In the genomic region with DNA sequence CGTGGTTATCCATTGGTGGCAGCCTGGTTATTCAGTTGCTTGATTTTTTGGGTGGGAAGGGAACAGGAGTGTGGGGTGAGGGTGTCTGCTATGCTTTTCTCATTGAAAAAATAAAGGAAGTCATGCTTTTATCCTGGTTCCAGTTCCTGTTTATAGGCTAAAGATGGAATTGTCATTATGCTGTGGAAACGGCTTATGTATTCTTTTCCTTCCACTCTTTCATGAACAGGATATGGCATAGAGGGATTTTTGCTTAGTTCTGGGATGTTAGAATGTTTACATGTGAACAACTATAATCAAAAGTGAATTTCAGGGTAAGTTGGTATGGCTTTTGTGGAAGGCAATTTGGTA, we compare ENCODE assay signal across 30 cellular contexts. TPM values are rescaled to one million over a fixed set of nuclear protein-coding genes. Genes with fewer than 3 reads are reported as not detected.
A peak's percentile ranks its signal among the peaks of the same experiment; 100 is the strongest.
DNase-seq lines count a peak whose midpoint lies in the region; ATAC-seq, FAIRE-seq and TF ChIP-seq lines count a peak whose summit lies in the region.
"Had no signal": no experiment of that assay in that cellular context is flagged by ENCODE, and none has a peak within 500 bp of the region (broad histone marks: within the 10 kb centered on the region; RNA-seq: fewer than 3 reads in every experiment).

No MANE protein-coding gene starts in this region.

- intact Hi-C loops in mammary epithelial cell (cut with micrococcal nuclease): no loop called here
- intact Hi-C loops in breast epithelium (cut with DNase I; ENCODE audit: low total_unique reads): no loop called here
- intact Hi-C loops in endothelial cell of umbilical vein (cut with micrococcal nuclease): no loop called here
- intact Hi-C loops in CD4-positive, alpha-beta T cell (cut with DNase I, micrococcal nuclease): no loop called here

- H3K36me3 ChIP-seq in mammary epithelial cell (ENCODE audit: insufficient read depth, low read length): no peaks in the 10 kb centered on the region
- H3K36me3 ChIP-seq in breast epithelium: no peaks in the 10 kb centered on the region
- no peaks in the 10 kb centered on the region for H3K36me3 ChIP-seq in endothelial cell of umbilical vein (ENCODE audit: control insufficient read depth in 2 of 2, extremely low read depth in 1 of 2, insufficient read depth in 2 of 2, low read length in 2 of 2)
- H3K36me3 ChIP-seq: esophagus muscularis mucosa, MG63, sigmoid colon had no signal

- H3K4me1 ChIP-seq in mammary epithelial cell (ENCODE audit: insufficient read depth, low read length) (no peaks in the 10 kb centered on the region), breast epithelium (no peaks in the 10 kb centered on the region), endothelial cell of umbilical vein (ENCODE audit: control insufficient read depth, extremely low read depth, insufficient read depth, low read length) (no peaks in the 10 kb centered on the region)
- H3K4me1 ChIP-seq: esophagus muscularis mucosa, sigmoid colon, testis had no signal

- H3K9ac ChIP-seq in mammary epithelial cell (ENCODE audit: insufficient read depth, low read length) (no peak overlapping the region), endothelial cell of umbilical vein (replicated peaks; ENCODE audit: extremely low read depth, insufficient read depth, low read length) (no peak overlapping the region)

- no peaks in the 10 kb centered on the region for H3K9me1 ChIP-seq in endothelial cell of umbilical vein (replicated peaks; ENCODE audit: control insufficient read depth, extremely low read depth, insufficient read depth, low read length)

- POLR2A ChIA-PET in endothelial cell of umbilical vein (lab: Charles Lee): no interaction called here
- POLR2A ChIA-PET in CD4-positive, alpha-beta T cell (lab: Charles Lee): no interaction called here

- no peaks in the 10 kb centered on the region for H3K4me1 Mint-ChIP-seq in CD4-positive, alpha-beta T cell (ENCODE audit: low read depth)
- H3K4me1 Mint-ChIP-seq: activated CD8-positive, alpha-beta memory T cell treated with anti-CD3 and anti-CD28 coated beads, Interleukin-2, amount 10 ng/mL, durations not matched to agents 7 days and 5 days; activated naive CD4-positive, alpha-beta T cell treated with anti-CD3 and anti-CD28 coated beads, Interleukin-2, amount 10 ng/mL, durations not matched to agents 7 days and 5 days; WTC11 had no signal

- H3K9me3 ChIP-seq in mammary epithelial cell (replicated peaks; ENCODE audit: insufficient read depth, low read length) (no peaks in the 10 kb centered on the region), breast epithelium (no peaks in the 10 kb centered on the region), endothelial cell of umbilical vein (replicated peaks; ENCODE audit: control insufficient read depth, insufficient read depth, low read length) (no peaks in the 10 kb centered on the region)
- H3K9me3 ChIP-seq in CD4-positive, alpha-beta T cell (ENCODE audit: control insufficient read depth, low read length): no peaks in the 10 kb centered on the region
- H3K9me3 ChIP-seq: esophagus muscularis mucosa, MG63, sigmoid colon, testis had no signal

- in situ Hi-C loops in mammary epithelial cell (cut with MboI; ENCODE audit: low sequenced_read_pairs in 2 of 2): no loop called here

- CTCF ChIA-PET in mammary epithelial cell (lab: Charles Lee; ENCODE audit: low non-redundant PET): no interaction called here
- CTCF ChIA-PET in endothelial cell of umbilical vein (lab: Charles Lee): no interaction called here
- CTCF ChIA-PET in CD4-positive, alpha-beta T cell (lab: Charles Lee): no interaction called here

- peak overlapping the region; percentile 44 for H2AFZ ChIP-seq in mammary epithelial cell (ENCODE audit: low read depth, low read length)
- peak overlapping the region; percentile 41 for H2AFZ ChIP-seq in endothelial cell of umbilical vein (ENCODE audit: low read depth, low read length)

- ATAC-seq in CD4-positive, alpha-beta T cell (ENCODE audit: poor library complexity): no peak
- ATAC-seq: activated CD8-positive, alpha-beta memory T cell treated with anti-CD3 and anti-CD28 coated beads, Interleukin-2, amount 10 ng/mL, durations not matched to agents 7 days and 5 days; WTC11 had no signal

- H3K36me3 Mint-ChIP-seq in CD4-positive, alpha-beta T cell (ENCODE audit: low read depth): no peaks in the 10 kb centered on the region
- H3K36me3 Mint-ChIP-seq: activated CD8-positive, alpha-beta memory T cell treated with anti-CD3 and anti-CD28 coated beads, Interleukin-2, amount 10 ng/mL, durations not matched to agents 7 days and 5 days; activated naive CD4-positive, alpha-beta T cell treated with anti-CD3 and anti-CD28 coated beads, Interleukin-2, amount 10 ng/mL, durations not matched to agents 7 days and 5 days; WTC11 had no signal

- H3K79me2 ChIP-seq in mammary epithelial cell (ENCODE audit: insufficient read depth, low read length): no peaks in the 10 kb centered on the region
- H3K79me2 ChIP-seq in endothelial cell of umbilical vein (ENCODE audit: control insufficient read depth, insufficient read depth, low read length): no peaks in the 10 kb centered on the region

- dilution Hi-C loops in mammary epithelial cell (cut with HindIII; ENCODE audit: low sequenced_read_pairs): no loop called here
- dilution Hi-C loops in endothelial cell of umbilical vein (cut with MboI; ENCODE audit: extremely low pct_ligation_motif_present, low sequenced_read_pairs): no loop called here

- no peak for FAIRE-seq in endothelial cell of umbilical vein (lab: Jason Lieb, UNC)
- FAIRE-seq: urothelium cell line had no signal

- no peak overlapping the region for H3K4me3 Mint-ChIP-seq in CD4-positive, alpha-beta T cell
- H3K4me3 Mint-ChIP-seq: activated CD8-positive, alpha-beta memory T cell treated with anti-CD3 and anti-CD28 coated beads, Interleukin-2, amount 10 ng/mL, durations not matched to agents 7 days and 5 days; activated naive CD4-positive, alpha-beta T cell treated with anti-CD3 and anti-CD28 coated beads, Interleukin-2, amount 10 ng/mL, durations not matched to agents 7 days and 5 days; WTC11 had no signal

- H3K27ac ChIP-seq in mammary epithelial cell (ENCODE audit: insufficient read depth, low read depth, low read length) (no peak overlapping the region), breast epithelium (no peak overlapping the region), endothelial cell of umbilical vein (ENCODE audit: insufficient read depth, low read depth, low read length) (no peak overlapping the region)
- no peak overlapping the region for H3K27ac ChIP-seq in CD4-positive, alpha-beta T cell (ENCODE audit: low read depth, low read length)
- H3K27ac ChIP-seq: esophagus muscularis mucosa, sigmoid colon, testis had no signal

- no peaks in the 10 kb centered on the region for H3K27me3 Mint-ChIP-seq in CD4-positive, alpha-beta T cell
- H3K27me3 Mint-ChIP-seq: progenitor cell of endocrine pancreas had no signal

- H3K27ac Mint-ChIP-seq in CD4-positive, alpha-beta T cell: no peak overlapping the region
- H3K27ac Mint-ChIP-seq: activated CD8-positive, alpha-beta memory T cell treated with anti-CD3 and anti-CD28 coated beads, Interleukin-2, amount 10 ng/mL, durations not matched to agents 7 days and 5 days; activated naive CD4-positive, alpha-beta T cell treated with anti-CD3 and anti-CD28 coated beads, Interleukin-2, amount 10 ng/mL, durations not matched to agents 7 days and 5 days; progenitor cell of endocrine pancreas; WTC11 had no signal

- no peak for TF ChIP-seq CTCF in mammary epithelial cell (conservative IDR thresholded peaks at IDR 0.05 in 1 of 2, IDR thresholded peaks at IDR 0.05 in 1 of 2; ENCODE audit: extremely low read depth in 1 of 2, insufficient read depth in 1 of 2, low read depth in 1 of 2, low read length in 2 of 2)
- no peak for TF ChIP-seq CTCF in breast epithelium (IDR thresholded peaks at IDR 0.05)
- no peak for TF ChIP-seq CTCF in endothelial cell of umbilical vein (IDR thresholded peaks at IDR 0.05; ENCODE audit: extremely low read depth in 1 of 2, insufficient read depth in 1 of 2, low read depth in 1 of 2, low read length in 2 of 2)
- TF ChIP-seq CTCF in CD4-positive, alpha-beta T cell (IDR thresholded peaks at IDR 0.05): no peak

- TF ChIP-seq POLR2A in breast epithelium (IDR thresholded peaks at IDR 0.05) (no peak), endothelial cell of umbilical vein (IDR thresholded peaks at IDR 0.05; ENCODE audit: low read depth, low read length) (no peak)

- no peak for DNase-seq in mammary epithelial cell
- no peak for DNase-seq in breast epithelium (ENCODE audit: low spot score in 2 of 2)
- peak; percentile 80 for DNase-seq in NOMO-1 treated with dmso at 0.1 percent for 144 hours (lab: John Stamatoyannopoulos, UW; ENCODE audit: unreplicated experiment)
- peak; percentile 12 for DNase-seq in endothelial cell of umbilical vein (ENCODE audit: low read depth, low spot score)
- DNase-seq in activated CD8-positive, alpha-beta memory T cell treated with anti-CD3 and anti-CD28 coated beads for 24 hours: no peak
- DNase-seq in activated naive CD4-positive, alpha-beta T cell treated with Interleukin-2 at 50 U/mL for 16 hours: no peak
- DNase-seq in stimulated activated CD4-positive, alpha-beta T cell treated with anti-CD3 and anti-CD28 coated beads, Interleukin-4, amount 100 ng/mL, for 24 hours: no peak
- DNase-seq in CD4-positive, alpha-beta T cell: no peak
- DNase-seq: activated CD4-positive, alpha-beta T cell treated with anti-CD3 and anti-CD28 coated beads, Interleukin-2, amount 50 U/mL, for 1 hour; activated CD8-positive, alpha-beta memory T cell treated with anti-CD3 and anti-CD28 coated beads, Interleukin-2, amount 10 ng/mL, durations not matched to agents 7 days and 5 days; activated naive CD4-positive, alpha-beta T cell treated with anti-CD3 and anti-CD28 coated beads, Interleukin-2, amount 10 ng/mL, durations not matched to agents 7 days and 5 days; activated T-cell treated with anti-CD3 and anti-CD28 coated beads, Interleukin-2, amount 50 U/mL, for 48 hours; amygdala; H7; kidney glomerular epithelial cell; MG63; NCI-H146; NCI-H446 treated with DMSO at 0.1 percent for 48 hours; Right ventricle myocardium superior; sigmoid colon; stimulated activated CD4-positive, alpha-beta T cell treated with anti-CD3 and anti-CD28 coated beads, Interleukin-4, amount 100 ng/mL, for 4 hours; stimulated activated naive CD4-positive, alpha-beta T cell; SW 1271; T-helper 9 cell; testis had no signal

- H3K4me2 ChIP-seq in mammary epithelial cell (ENCODE audit: insufficient read depth, low read depth, low read length) (no peak overlapping the region), endothelial cell of umbilical vein (ENCODE audit: insufficient read depth, low read length) (no peak overlapping the region)

- H3K9me3 Mint-ChIP-seq in CD4-positive, alpha-beta T cell: no peaks in the 10 kb centered on the region
- H3K9me3 Mint-ChIP-seq: activated naive CD4-positive, alpha-beta T cell treated with anti-CD3 and anti-CD28 coated beads, Interleukin-2, amount 10 ng/mL, durations not matched to agents 7 days and 5 days had no signal

- no peak overlapping the region for H3K4me3 ChIP-seq in mammary epithelial cell (replicated peaks in 1 of 3; ENCODE audit: insufficient read depth in 1 of 3, low read depth in 2 of 3, low read length in 3 of 3)
- H3K4me3 ChIP-seq in breast epithelium: no peak overlapping the region
- no peak overlapping the region for H3K4me3 ChIP-seq in endothelial cell of umbilical vein (replicated peaks in 1 of 3; ENCODE audit: insufficient read depth in 1 of 3, low read depth in 1 of 3, low read length in 3 of 3)
- H3K4me3 ChIP-seq: esophagus muscularis mucosa, lung, MG63, sigmoid colon, testis had no signal

- H3K27me3 ChIP-seq in mammary epithelial cell (ENCODE audit: insufficient read depth, low read length): no peaks in the 10 kb centered on the region
- H3K27me3 ChIP-seq in breast epithelium: no peaks in the 10 kb centered on the region
- no peaks in the 10 kb centered on the region for H3K27me3 ChIP-seq in endothelial cell of umbilical vein (ENCODE audit: control insufficient read depth in 2 of 2, insufficient read depth in 2 of 2, low read length in 2 of 2)
- H3K27me3 ChIP-seq in CD4-positive, alpha-beta T cell (ENCODE audit: control insufficient read depth, insufficient read depth, low read length): no peaks in the 10 kb centered on the region
- H3K27me3 ChIP-seq: esophagus muscularis mucosa, MG63, sigmoid colon, testis had no signal

- no TSS peak for BruUV-seq in mammary epithelial cell (replicated peaks; lab: Mats Ljungman, UMichigan)
- no TSS peak for BruUV-seq in endothelial cell of umbilical vein (replicated peaks; lab: Mats Ljungman, UMichigan)

- WGBS in mammary epithelial cell (ENCODE audit: low coverage, missing lambda C conversion rate): 86% methylated on average over 2 of the region's 2 CpGs

- no peaks in the 10 kb centered on the region for H4K20me1 ChIP-seq in mammary epithelial cell (ENCODE audit: insufficient read depth, low read length)
- no peaks in the 10 kb centered on the region for H4K20me1 ChIP-seq in endothelial cell of umbilical vein (replicated peaks; ENCODE audit: control insufficient read depth, extremely low read depth, insufficient read depth, low read length)

RNA-seq across cellular contexts. Expression of a gene that starts 36.0 kb away (rescaled TPM):
- total RNA-seq in mammary epithelial cell: 100 to 1,000 TPM in 1 of 2 donors, 10 to 100 TPM in 1; 71.0 to 102 TPM
- polyA plus RNA-seq in mammary epithelial cell: 39.4 TPM
- polyA minus RNA-seq in mammary epithelial cell: 149 TPM
- 100 to 1,000 TPM; 161 to 176 (median 168) TPM for total RNA-seq in breast epithelium
- 132 and 137 TPM in 2 replicates for total RNA-seq in endothelial cell of umbilical vein
- 28.7 and 30.6 TPM in 2 replicates for polyA plus RNA-seq in endothelial cell of umbilical vein
- 51.7 and 55.0 TPM in 2 replicates for polyA plus RNA-seq in endothelial cell of umbilical vein (2011; cell fraction: cytosol; rRNA removed)
- 69.0 and 76.5 TPM in 2 replicates for polyA plus RNA-seq in endothelial cell of umbilical vein (2011; cell fraction: nucleus; rRNA removed)
- polyA plus RNA-seq in endothelial cell of umbilical vein (2012): 58.6 and 83.5 TPM in 2 replicates
- 84.4 and 88.2 TPM in 2 replicates for polyA minus RNA-seq in endothelial cell of umbilical vein
- polyA minus RNA-seq in endothelial cell of umbilical vein (2011; cell fraction: cytosol; rRNA and poly(A)+ RNA removed): 17.4 TPM
- polyA minus RNA-seq in endothelial cell of umbilical vein (2011; cell fraction: nucleus; rRNA and poly(A)+ RNA removed): 143 and 200 TPM in 2 replicates
- total RNA-seq in CD4-positive, alpha-beta T cell: 10 to 100 TPM; 11.7 to 14.8 TPM

Comparison
In these comparisons a context has a peak if more than half of its experiments do, and no peak if none do; other contexts are left out.
1. DNase-seq: peak in NOMO-1 treated with dmso at 0.1 percent for 144 hours (single experiment) and endothelial cell of umbilical vein (single experiment); none in mammary epithelial cell (single experiment), breast epithelium (0 of 2), activated CD8-positive, alpha-beta memory T cell treated with anti-CD3 and anti-CD28 coated beads for 24 hours (single experiment), activated naive CD4-positive, alpha-beta T cell treated with Interleukin-2 at 50 U/mL for 16 hours (single experiment), stimulated activated CD4-positive, alpha-beta T cell treated with anti-CD3 and anti-CD28 coated beads, Interleukin-4, amount 100 ng/mL, for 24 hours (single experiment) and CD4-positive, alpha-beta T cell (0 of 10).